Comparison of ENCODE assay signal across 28 cellular contexts in the genomic region with DNA sequence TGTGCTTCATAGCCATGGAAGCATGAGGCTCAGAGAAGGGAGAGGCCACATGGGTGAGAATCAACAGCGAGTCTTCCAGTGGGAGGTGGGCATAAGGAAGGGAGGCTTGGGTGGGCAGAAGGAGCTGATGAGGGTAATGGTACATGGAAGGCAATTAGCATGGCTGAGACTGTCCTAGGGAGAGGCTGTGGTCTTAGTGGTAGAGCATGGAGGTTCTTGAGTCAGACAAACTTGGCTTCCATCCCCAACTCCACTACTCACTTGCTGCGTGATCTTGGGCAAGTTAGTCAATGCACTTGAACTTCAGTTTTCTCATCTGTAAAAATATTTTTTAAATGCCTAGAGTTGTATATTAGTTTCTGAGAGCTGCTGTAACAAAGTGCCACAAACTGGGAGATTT.
"Had no signal": no experiment of that assay in that cellular context is flagged by ENCODE, and none has a peak within 500 bp of the region (broad histone marks: within the 10 kb centered on the region; RNA-seq: fewer than 3 reads in every experiment).

No MANE protein-coding gene starts in this region.

- H3K9me3 ChIP-seq: adrenal gland, body of pancreas, esophagus muscularis mucosa had no signal

- H3K4me1 ChIP-seq: adrenal gland, body of pancreas, esophagus muscularis mucosa had no signal

- DNase-seq: activated CD4-positive, alpha-beta memory T cell treated with anti-CD3 and anti-CD28 coated beads, Interleukin-2, amount 10 ng/mL, durations not matched to agents 7 days and 5 days; activated CD4-positive, alpha-beta T cell treated with anti-CD3 and anti-CD28 coated beads for 1 hour; activated CD4-positive, alpha-beta T cell treated with anti-CD3 and anti-CD28 coated beads for 4 hours; activated CD4-positive, alpha-beta T cell treated with anti-CD3 and anti-CD28 coated beads, Interleukin-2, amount 10 ng/mL, durations not matched to agents 7 days and 5 days; activated CD4-positive, alpha-beta T cell treated with anti-CD3 and anti-CD28 coated beads, Interleukin-2, amount 50 U/mL, for 4 hours; activated effector memory CD4-positive, alpha-beta T cell treated with anti-CD3 and anti-CD28 coated beads, Interleukin-2, amount 50 U/mL, for 16 hours; activated naive CD4-positive, alpha-beta T cell treated with anti-CD3 and anti-CD28 coated beads for 36 hours; activated naive CD8-positive, alpha-beta T cell treated with anti-CD3 and anti-CD28 coated beads for 36 hours; activated naive CD8-positive, alpha-beta T cell treated with anti-CD3 and anti-CD28 coated beads, Interleukin-2, amount 50 U/mL, for 24 hours; activated T-cell treated with anti-CD3 and anti-CD28 coated beads, Interleukin-2, amount 50 U/mL, for 48 hours; adrenal gland; amygdala; aorta; body of pancreas; caudate nucleus; cortex of kidney; dermis blood vessel endothelial cell; effector CD4-positive, alpha-beta T cell; effector memory CD8-positive, alpha-beta T cell; erythroblast; foreskin fibroblast; T-helper 2 cell had no signal

- H3K27ac ChIP-seq: adrenal gland, body of pancreas, esophagus muscularis mucosa, VCaP had no signal

- H3K27me3 Mint-ChIP-seq: activated naive CD4-positive, alpha-beta T cell treated with anti-CD3 and anti-CD28 coated beads, Interleukin-2, amount 50 U/mL, for 24 hours had no signal

- H3K36me3 ChIP-seq: adrenal gland, esophagus muscularis mucosa had no signal

- ATAC-seq: activated naive CD8-positive, alpha-beta T cell treated with anti-CD3 and anti-CD28 coated beads, Interleukin-2, amount 50 U/mL, for 24 hours; body of pancreas; effector memory CD8-positive, alpha-beta T cell; WTC11 had no signal

- H3K9me3 Mint-ChIP-seq: activated CD4-positive, alpha-beta memory T cell treated with anti-CD3 and anti-CD28 coated beads, Interleukin-2, amount 10 ng/mL, durations not matched to agents 7 days and 5 days; activated CD4-positive, alpha-beta T cell treated with anti-CD3 and anti-CD28 coated beads, Interleukin-2, amount 10 ng/mL, durations not matched to agents 7 days and 5 days; activated naive CD4-positive, alpha-beta T cell treated with anti-CD3 and anti-CD28 coated beads for 36 hours; activated naive CD4-positive, alpha-beta T cell treated with anti-CD3 and anti-CD28 coated beads, Interleukin-2, amount 50 U/mL, for 24 hours; activated naive CD8-positive, alpha-beta T cell treated with anti-CD3 and anti-CD28 coated beads for 36 hours; activated naive CD8-positive, alpha-beta T cell treated with anti-CD3 and anti-CD28 coated beads, Interleukin-2, amount 50 U/mL, for 24 hours; activated T-helper 1 cell treated with anti-CD3 and anti-CD28 coated beads, Interleukin-12 subunit alpha, Interleukin-12 subunit beta, Interleukin-2, Interleukin-4 antibody, amounts not matched to agents 30 ng/mL and 10 ng/mL and 1 ng/mL, durations not matched to agents 14 hours and 24 hours and 36 hours; activated T-helper 2 cell treated with anti-CD3 and anti-CD28 coated beads, Interferon-gamma antibody, Interleukin-2, Interleukin-4, amounts not matched to agents 10 μg/mL and 5 μg/mL and 100 μg/mL, durations not matched to agents 14 hours and 24 hours and 36 hours; effector memory CD8-positive, alpha-beta T cell; WTC11 had no signal

- H3K4me3 ChIP-seq: adrenal gland, body of pancreas, esophagus muscularis mucosa had no signal

- H3K27ac Mint-ChIP-seq: activated CD4-positive, alpha-beta memory T cell treated with anti-CD3 and anti-CD28 coated beads, Interleukin-2, amount 10 ng/mL, durations not matched to agents 7 days and 5 days; activated CD4-positive, alpha-beta T cell treated with anti-CD3 and anti-CD28 coated beads, Interleukin-2, amount 10 ng/mL, durations not matched to agents 7 days and 5 days; activated naive CD4-positive, alpha-beta T cell treated with anti-CD3 and anti-CD28 coated beads for 36 hours; activated naive CD4-positive, alpha-beta T cell treated with anti-CD3 and anti-CD28 coated beads, Interleukin-2, amount 50 U/mL, for 24 hours; activated naive CD8-positive, alpha-beta T cell treated with anti-CD3 and anti-CD28 coated beads for 36 hours; activated naive CD8-positive, alpha-beta T cell treated with anti-CD3 and anti-CD28 coated beads, Interleukin-2, amount 50 U/mL, for 24 hours; activated T-helper 1 cell treated with anti-CD3 and anti-CD28 coated beads, Interleukin-12 subunit alpha, Interleukin-12 subunit beta, Interleukin-2, Interleukin-4 antibody, amounts not matched to agents 30 ng/mL and 10 ng/mL and 1 ng/mL, durations not matched to agents 14 hours and 24 hours and 36 hours; activated T-helper 2 cell treated with anti-CD3 and anti-CD28 coated beads, Interferon-gamma antibody, Interleukin-2, Interleukin-4, amounts not matched to agents 10 μg/mL and 5 μg/mL and 100 μg/mL, durations not matched to agents 14 hours and 24 hours and 36 hours; effector memory CD8-positive, alpha-beta T cell; WTC11 had no signal

- H3K27me3 ChIP-seq: adrenal gland, body of pancreas had no signal

- H3K4me1 Mint-ChIP-seq: activated CD4-positive, alpha-beta memory T cell treated with anti-CD3 and anti-CD28 coated beads, Interleukin-2, amount 10 ng/mL, durations not matched to agents 7 days and 5 days; activated CD4-positive, alpha-beta T cell treated with anti-CD3 and anti-CD28 coated beads, Interleukin-2, amount 10 ng/mL, durations not matched to agents 7 days and 5 days; activated naive CD4-positive, alpha-beta T cell treated with anti-CD3 and anti-CD28 coated beads, Interleukin-2, amount 50 U/mL, for 24 hours; activated naive CD8-positive, alpha-beta T cell treated with anti-CD3 and anti-CD28 coated beads for 36 hours; activated naive CD8-positive, alpha-beta T cell treated with anti-CD3 and anti-CD28 coated beads, Interleukin-2, amount 50 U/mL, for 24 hours had no signal

- H3K36me3 Mint-ChIP-seq: activated naive CD4-positive, alpha-beta T cell treated with anti-CD3 and anti-CD28 coated beads, Interleukin-2, amount 50 U/mL, for 24 hours; activated naive CD8-positive, alpha-beta T cell treated with anti-CD3 and anti-CD28 coated beads for 36 hours; WTC11 had no signal

- H3K4me3 Mint-ChIP-seq: activated CD4-positive, alpha-beta memory T cell treated with anti-CD3 and anti-CD28 coated beads, Interleukin-2, amount 10 ng/mL, durations not matched to agents 7 days and 5 days; activated CD4-positive, alpha-beta T cell treated with anti-CD3 and anti-CD28 coated beads, Interleukin-2, amount 10 ng/mL, durations not matched to agents 7 days and 5 days; activated naive CD4-positive, alpha-beta T cell treated with anti-CD3 and anti-CD28 coated beads for 36 hours; activated naive CD4-positive, alpha-beta T cell treated with anti-CD3 and anti-CD28 coated beads, Interleukin-2, amount 50 U/mL, for 24 hours; activated naive CD8-positive, alpha-beta T cell treated with anti-CD3 and anti-CD28 coated beads for 36 hours; activated naive CD8-positive, alpha-beta T cell treated with anti-CD3 and anti-CD28 coated beads, Interleukin-2, amount 50 U/mL, for 24 hours; activated T-helper 1 cell treated with anti-CD3 and anti-CD28 coated beads, Interleukin-12 subunit alpha, Interleukin-12 subunit beta, Interleukin-2, Interleukin-4 antibody, amounts not matched to agents 30 ng/mL and 10 ng/mL and 1 ng/mL, durations not matched to agents 14 hours and 24 hours and 36 hours; effector memory CD8-positive, alpha-beta T cell; WTC11 had no signal
